In the genomic region with DNA sequence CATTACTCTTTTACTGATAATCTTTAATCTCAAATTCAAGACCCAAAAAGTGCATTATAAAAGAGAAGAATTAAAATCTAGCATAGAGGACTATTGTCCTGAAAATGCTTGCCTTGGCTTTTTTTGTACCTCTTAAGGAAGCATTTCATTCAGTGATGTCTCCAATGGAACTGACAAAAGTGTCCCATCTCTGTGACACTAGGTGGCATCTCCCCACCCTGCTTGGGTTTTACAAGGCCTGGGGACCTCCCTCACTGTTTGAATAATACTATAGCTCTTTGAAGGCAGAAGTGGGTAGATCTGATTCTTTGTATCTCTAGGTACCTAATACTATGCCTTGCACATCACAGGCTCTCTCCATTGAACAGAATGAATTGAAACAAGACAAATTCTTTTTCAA, we compare ENCODE assay signal across 1 cellular context.
A peak's percentile ranks its signal among the peaks of the same experiment; 100 is the strongest.
TF ChIP-seq lines count a peak whose summit lies in the region.

No MANE protein-coding gene starts in this region.

TF ChIP-seq in GM12878, 131 proteins besides CTCF, POLR2A, EP300 and RAD21:
- TF ChIP-seq SMC3 (IDR thresholded peaks at IDR 0.05; ENCODE audit: borderline replicate concordance, low read length): peak; percentile 53; the same call in 1 of the 2 replicates
- TF ChIP-seq, protein P1, sequence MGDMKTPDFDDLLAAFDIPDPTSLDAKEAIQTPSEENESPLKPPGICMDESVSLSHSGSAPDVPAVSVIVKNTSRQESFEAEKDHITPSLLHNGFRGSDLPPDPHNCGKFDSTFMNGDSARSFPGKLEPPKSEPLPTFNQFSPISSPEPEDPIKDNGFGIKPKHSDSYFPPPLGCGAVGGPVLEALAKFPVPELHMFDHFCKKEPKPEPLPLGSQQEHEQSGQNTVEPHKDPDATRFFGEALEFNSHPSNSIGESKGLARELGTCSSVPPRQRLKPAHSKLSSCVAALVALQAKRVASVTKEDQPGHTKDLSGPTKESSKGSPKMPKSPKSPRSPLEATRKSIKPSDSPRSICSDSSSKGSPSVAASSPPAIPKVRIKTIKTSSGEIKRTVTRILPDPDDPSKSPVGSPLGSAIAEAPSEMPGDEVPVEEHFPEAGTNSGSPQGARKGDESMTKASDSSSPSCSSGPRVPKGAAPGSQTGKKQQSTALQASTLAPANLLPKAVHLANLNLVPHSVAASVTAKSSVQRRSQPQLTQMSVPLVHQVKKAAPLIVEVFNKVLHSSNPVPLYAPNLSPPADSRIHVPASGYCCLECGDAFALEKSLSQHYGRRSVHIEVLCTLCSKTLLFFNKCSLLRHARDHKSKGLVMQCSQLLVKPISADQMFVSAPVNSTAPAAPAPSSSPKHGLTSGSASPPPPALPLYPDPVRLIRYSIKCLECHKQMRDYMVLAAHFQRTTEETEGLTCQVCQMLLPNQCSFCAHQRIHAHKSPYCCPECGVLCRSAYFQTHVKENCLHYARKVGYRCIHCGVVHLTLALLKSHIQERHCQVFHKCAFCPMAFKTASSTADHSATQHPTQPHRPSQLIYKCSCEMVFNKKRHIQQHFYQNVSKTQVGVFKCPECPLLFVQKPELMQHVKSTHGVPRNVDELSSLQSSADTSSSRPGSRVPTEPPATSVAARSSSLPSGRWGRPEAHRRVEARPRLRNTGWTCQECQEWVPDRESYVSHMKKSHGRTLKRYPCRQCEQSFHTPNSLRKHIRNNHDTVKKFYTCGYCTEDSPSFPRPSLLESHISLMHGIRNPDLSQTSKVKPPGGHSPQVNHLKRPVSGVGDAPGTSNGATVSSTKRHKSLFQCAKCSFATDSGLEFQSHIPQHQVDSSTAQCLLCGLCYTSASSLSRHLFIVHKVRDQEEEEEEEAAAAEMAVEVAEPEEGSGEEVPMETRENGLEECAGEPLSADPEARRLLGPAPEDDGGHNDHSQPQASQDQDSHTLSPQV (IDR thresholded peaks at IDR 0.05): no peak
TF ChIP-seq in GM12878: peak in this region for 1.
